ENCODE assay signal across 18 cellular contexts in genomic region chr17:43871947-43872690, GRCh38. TPM values are rescaled to one million over a fixed set of nuclear protein-coding genes. Genes with fewer than 3 reads are reported as not detected.
A peak's percentile ranks its signal among the peaks of the same experiment; 100 is the strongest.
DNase-seq lines count a peak whose midpoint lies in the region; ATAC-seq and TF ChIP-seq lines count a peak whose summit lies in the region.
"Had no signal": no experiment of that assay in that cellular context is flagged by ENCODE, and none has a peak within 500 bp of the region (broad histone marks: within the 10 kb centered on the region; RNA-seq: fewer than 3 reads in every experiment).

No MANE protein-coding gene starts in this region.

- POLR2A ChIA-PET in Caco-2 (lab: Charles Lee): no interaction called here

- ATAC-seq in GM18498 (IDR thresholded peaks at IDR 0.05; ENCODE audit: unreplicated experiment): no peak
- ATAC-seq: activated CD8-positive, alpha-beta T cell treated with anti-CD3 and anti-CD28 coated beads for 36 hours; stimulated activated memory B cell treated with anti-CD40 and anti-IgM and Interleukin-4, amounts not matched to agents 10 μg/mL and 1 μg/mL and 100 μg/mL, for 72 hours had no signal

- H3K4me1 ChIP-seq in Caco-2 (no peaks in the 10 kb centered on the region), muscle layer of duodenum (ENCODE audit: control insufficient read depth in 1 of 2, insufficient read depth in 2 of 2, low read length in 2 of 2) (no peaks in the 10 kb centered on the region)

- peak overlapping the region; percentile 45 for H3K27ac ChIP-seq in muscle layer of duodenum (ENCODE audit: low read length)
- H3K27ac ChIP-seq: BLaER1 treated with 17β-estradiol and CSF1 and Interleukin-3, amounts not matched to agents 10 nM and 100 nM had no signal

- H3K9me3 Mint-ChIP-seq in Caco-2 (ENCODE audit: unreplicated experiment): peaks cover 9% of the 10 kb centered on the region
- H3K9me3 Mint-ChIP-seq: activated CD8-positive, alpha-beta T cell treated with anti-CD3 and anti-CD28 coated beads for 36 hours had no signal

- TF ChIP-seq CTCF in Caco-2 (IDR thresholded peaks at IDR 0.05; ENCODE audit: insufficient read depth in 1 of 2, low read depth in 1 of 2, low read length in 1 of 2, severe bottlenecking in 1 of 2, unreplicated experiment in 1 of 2) (no peak), epithelial cell of esophagus (IDR thresholded peaks at IDR 0.05; ENCODE audit: insufficient read depth, low read depth, low read length, missing control alignments) (no peak)

- H3K27me3 ChIP-seq in Caco-2 (replicated peaks; ENCODE audit: control insufficient read depth, insufficient read depth, low read length): no peaks in the 10 kb centered on the region
- no peaks in the 10 kb centered on the region for H3K27me3 ChIP-seq in muscle layer of duodenum (ENCODE audit: low read depth, low read length)
- H3K27me3 ChIP-seq: BLaER1 treated with 17β-estradiol and CSF1 and Interleukin-3, amounts not matched to agents 10 nM and 100 nM had no signal

- no peak overlapping the region for H3K4me3 ChIP-seq in Caco-2 (ENCODE audit: low read depth, low read length)
- H3K4me3 ChIP-seq in epithelial cell of esophagus (ENCODE audit: low read length): peak overlapping the region; percentile 20
- peak overlapping the region in 1 of 2 donors; percentile 42 for H3K4me3 ChIP-seq in muscle layer of duodenum (ENCODE audit: low read depth in 1 of 2, low read length in 2 of 2)
- H3K4me3 ChIP-seq: BLaER1 treated with 17β-estradiol and CSF1 and Interleukin-3, amounts not matched to agents 10 nM and 100 nM had no signal

- BruUV-seq in Caco-2 (replicated peaks; lab: Mats Ljungman, UMichigan): no TSS peak

- DNase-seq in Caco-2: no peak
- peak; percentile 33 for DNase-seq in NCI-H774 (lab: John Stamatoyannopoulos, UW)
- DNase-seq in epithelial cell of esophagus (ENCODE audit: low read depth): peak; percentile 59
- DNase-seq in SW 1271 (lab: John Stamatoyannopoulos, UW): no peak
- no peak for DNase-seq in NAMALWA (ENCODE audit: low spot score)
- no peak for DNase-seq in putamen (ENCODE audit: low spot score)
- DNase-seq: activated CD8-positive, alpha-beta T cell treated with anti-CD3 and anti-CD28 coated beads for 36 hours; activated gamma-delta T cell; central memory CD4-positive, alpha-beta T cell; Kasumi-1; NCI-H2171 treated with DMSO at 0.1 percent for 48 hours had no signal

- no peaks in the 10 kb centered on the region for H3K36me3 Mint-ChIP-seq in Caco-2 (ENCODE audit: insufficient read depth, unreplicated experiment)
- H3K36me3 Mint-ChIP-seq: stimulated activated memory B cell treated with anti-CD40 and anti-IgM and Interleukin-4, amounts not matched to agents 10 μg/mL and 1 μg/mL and 100 μg/mL, for 72 hours had no signal

- peaks cover 10% of the 10 kb centered on the region for H3K27me3 Mint-ChIP-seq in Caco-2 (ENCODE audit: insufficient read depth, unreplicated experiment)

- H3K4me3 Mint-ChIP-seq in Caco-2 (ENCODE audit: unreplicated experiment): peak overlapping the region; percentile 27
- H3K4me3 Mint-ChIP-seq: activated CD8-positive, alpha-beta T cell treated with anti-CD3 and anti-CD28 coated beads for 36 hours; memory B cell; stimulated activated memory B cell treated with anti-CD40 and anti-IgM and Interleukin-4, amounts not matched to agents 10 μg/mL and 1 μg/mL and 100 μg/mL, for 72 hours had no signal

- H3K4me1 Mint-ChIP-seq in Caco-2 (ENCODE audit: low read depth, unreplicated experiment): peaks cover 6% of the 10 kb centered on the region
- H3K4me1 Mint-ChIP-seq: memory B cell; stimulated activated memory B cell treated with anti-CD40 and anti-IgM and Interleukin-4, amounts not matched to agents 10 μg/mL and 1 μg/mL and 100 μg/mL, for 72 hours had no signal

- H3K9me3 ChIP-seq in Caco-2: no peaks in the 10 kb centered on the region
- no peaks in the 10 kb centered on the region for H3K9me3 ChIP-seq in muscle layer of duodenum (ENCODE audit: control insufficient read depth in 1 of 2, low read length in 2 of 2)

- no peak overlapping the region for H3K27ac Mint-ChIP-seq in Caco-2 (ENCODE audit: unreplicated experiment)
- H3K27ac Mint-ChIP-seq: activated CD8-positive, alpha-beta T cell treated with anti-CD3 and anti-CD28 coated beads for 36 hours; memory B cell; stimulated activated memory B cell treated with anti-CD40 and anti-IgM and Interleukin-4, amounts not matched to agents 10 μg/mL and 1 μg/mL and 100 μg/mL, for 72 hours had no signal

- intact Hi-C loops in Caco-2 (cut with micrococcal nuclease; ENCODE audit: unreplicated experiment): no loop called here

- H3K36me3 ChIP-seq in Caco-2 (ENCODE audit: control insufficient read depth, insufficient read depth, low read length) (no peaks in the 10 kb centered on the region), muscle layer of duodenum (ENCODE audit: control insufficient read depth in 1 of 2, insufficient read depth in 2 of 2, low read length in 2 of 2) (no peaks in the 10 kb centered on the region)
- H3K36me3 ChIP-seq: BLaER1 treated with 17β-estradiol and CSF1 and Interleukin-3, amounts not matched to agents 10 nM and 100 nM had no signal

- CTCF ChIA-PET in Caco-2 (lab: Charles Lee): no interaction called here

RNA-seq across cellular contexts. Expression of gene CD300LG, which starts 25.1 kb away (rescaled TPM):
- not detected in 2 replicates for total RNA-seq in Caco-2 (2022)
- total RNA-seq: activated CD8-positive, alpha-beta T cell treated with anti-CD3 and anti-CD28 coated beads for 36 hours; epithelial cell of proximal tubule; T-helper 2 cell treated with Interferon-gamma antibody and Interleukin-4, amounts not matched to agents 100 ng/mL and 5 ng/mL, for 36 hours had no signal

RNA-seq across cellular contexts. Expression of gene MPP2, which starts 35.2 kb away (rescaled TPM):
- 5.2 and 5.6 TPM in 2 replicates for total RNA-seq in Caco-2 (2022)

RNA-seq across cellular contexts. Expression of gene MPP3, which starts 39.2 kb away (rescaled TPM):
- 7.9 and 8.3 TPM in 2 replicates for total RNA-seq in Caco-2 (2022)
- total RNA-seq: T-helper 2 cell treated with Interferon-gamma antibody and Interleukin-4, amounts not matched to agents 100 ng/mL and 5 ng/mL, for 36 hours had no signal

Comparison
In these comparisons a context has a peak if more than half of its experiments do, and no peak if none do; other contexts are left out.
1. DNase-seq: peak in NCI-H774 (single experiment) and epithelial cell of esophagus (single experiment); none in Caco-2 (0 of 2), SW 1271 (0 of 2), NAMALWA (single experiment) and putamen (single experiment).